21 cellular contexts compared by ENCODE assay signal in genomic region chr5:87048156-87048555, GRCh38.
A peak's percentile ranks its signal among the peaks of the same experiment; 100 is the strongest.
DNase-seq lines count a peak whose midpoint lies in the region; ATAC-seq, FAIRE-seq and TF ChIP-seq lines count a peak whose summit lies in the region.
"Had no signal": no experiment of that assay in that cellular context is flagged by ENCODE, and none has a peak within 500 bp of the region (broad histone marks: within the 10 kb centered on the region; RNA-seq: fewer than 3 reads in every experiment).

No MANE protein-coding gene starts in this region.

- in situ Hi-C loops in HepG2 (cut with HindIII; ENCODE audit: extremely low pct_ligation_motif_present, low pct_unique_long_range_greater_than_20kb) (no loop called here), SK-MEL-5 (cut with HindIII; ENCODE audit: low pct_unique_long_range_greater_than_20kb, low sequenced_read_pairs) (no loop called here)

- H3K79me2 ChIP-seq in HepG2 (ENCODE audit: insufficient read depth, low read length), result no peaks in the 10 kb centered on the region
- H3K79me2 ChIP-seq in Karpas-422 (ENCODE audit: low read length), result no peaks in the 10 kb centered on the region

- no TSS peak for BruUV-seq in HepG2 (replicated peaks; lab: Mats Ljungman, UMichigan)

- POLR2A ChIA-PET in HepG2 (lab: Yijun Ruan, JAX), result no interaction called here

- H3K4me1 ChIP-seq in HepG2 (ENCODE audit: insufficient read depth, low read length) (no peaks in the 10 kb centered on the region), right lobe of liver (no peaks in the 10 kb centered on the region), Karpas-422 (ENCODE audit: low read length) (no peaks in the 10 kb centered on the region)
- H3K4me1 ChIP-seq: tibial artery had no signal

- no peak for TF ChIP-seq RAD21 in HepG2 (CRISPR knock-in tag; IDR thresholded peaks at IDR 0.05)
- TF ChIP-seq RAD21 in Ishikawa (IDR thresholded peaks at IDR 0.05; ENCODE audit: low read depth), result peak; percentile 36

- TF ChIP-seq CTCF in HepG2 (CRISPR knock-in tag; IDR thresholded peaks at IDR 0.05) (no peak), right lobe of liver (IDR thresholded peaks at IDR 0.05) (no peak)

- H3K27me3 ChIP-seq in HepG2 (ENCODE audit: control insufficient read depth in 1 of 2, insufficient read depth in 2 of 2, low read length in 2 of 2) (no peaks in the 10 kb centered on the region), right lobe of liver (no peaks in the 10 kb centered on the region), Karpas-422 (ENCODE audit: low read length) (no peaks in the 10 kb centered on the region)
- H3K27me3 ChIP-seq: tibial artery had no signal

- H3K4me3 ChIP-seq in HepG2 (replicated peaks in 1 of 3; ENCODE audit: insufficient read depth in 1 of 3, low read depth in 2 of 3, low read length in 3 of 3), result no peak overlapping the region
- no peak overlapping the region for H3K4me3 ChIP-seq in right lobe of liver
- H3K4me3 ChIP-seq in Karpas-422 (ENCODE audit: low read length), result no peak overlapping the region
- H3K4me3 ChIP-seq: mucosa of descending colon, PC-9, SK-N-MC, tibial artery had no signal

- WGBS in HepG2 (ENCODE audit: low lambda C conversion rate), result no CpG with 5 or more reads among the region's 1 CpG
- no CpG with 5 or more reads among the region's 1 CpG for WGBS in right lobe of liver (ENCODE audit: insufficient coverage, low coverage, low lambda C conversion rate, missing lambda C conversion rate)

- CTCF ChIA-PET in HepG2 (lab: Yijun Ruan, JAX; ENCODE audit: low intra/inter-chr PET ratio, low total read pairs), result no interaction called here

- H3K9ac ChIP-seq in HepG2 (ENCODE audit: insufficient read depth, low read depth, low read length), result no peak overlapping the region
- H3K9ac ChIP-seq in Karpas-422 (ENCODE audit: low read length), result no peak overlapping the region

- no peaks in the 10 kb centered on the region for H3K36me3 ChIP-seq in HepG2 (replicated peaks in 1 of 2; ENCODE audit: control insufficient read depth in 1 of 2, insufficient read depth in 2 of 2, low read length in 2 of 2)
- no peaks in the 10 kb centered on the region for H3K36me3 ChIP-seq in right lobe of liver
- H3K36me3 ChIP-seq in Karpas-422 (ENCODE audit: insufficient read depth, low read length), result no peaks in the 10 kb centered on the region
- H3K36me3 ChIP-seq: tibial artery had no signal

- ATAC-seq in HepG2 (no peak), right lobe of liver (no peak), GM18511 (IDR thresholded peaks at IDR 0.05; ENCODE audit: unreplicated experiment) (no peak), HG03442 (IDR thresholded peaks at IDR 0.05; ENCODE audit: unreplicated experiment) (no peak)
- ATAC-seq: mucosa of descending colon had no signal

- no peak for FAIRE-seq in HepG2 (lab: Jason Lieb, UNC)
- FAIRE-seq: GM18507 had no signal

- 0 out of 2 replicates have a peak, but pooled peaks cover 4% of the 10 kb centered on the region for H3K9me2 ChIP-seq in Karpas-422 (replicated peaks; ENCODE audit: insufficient read depth, low read length)

- no peak overlapping the region for H2AFZ ChIP-seq in HepG2 (ENCODE audit: low read length)
- H2AFZ ChIP-seq in Karpas-422 (ENCODE audit: low read length), result no peak overlapping the region
- H2AFZ ChIP-seq: PC-9 had no signal

- TF ChIP-seq EP300 in HepG2 (IDR thresholded peaks at IDR 0.05; ENCODE audit: low read depth in 2 of 2, low read length in 2 of 2) (no peak), HepG2 (CRISPR knock-in tag; IDR thresholded peaks at IDR 0.05; ENCODE audit: borderline replicate concordance) (no peak), Ishikawa (IDR thresholded peaks at IDR 0.05; ENCODE audit: borderline replicate concordance) (no peak)

- H3K27ac ChIP-seq in HepG2 (ENCODE audit: extremely low read length, insufficient read depth, low read length) (no peak overlapping the region), right lobe of liver (no peak overlapping the region), Karpas-422 (ENCODE audit: low read length) (no peak overlapping the region)
- H3K27ac ChIP-seq: PC-9, SK-N-MC, tibial artery had no signal

- intact Hi-C loops in HepG2 (cut with micrococcal nuclease; ENCODE audit: unreplicated experiment) (no loop called here), right lobe of liver (cut with DNase I) (no loop called here)

- no peak overlapping the region for H3K4me2 ChIP-seq in HepG2 (ENCODE audit: low read depth, low read length)
- H3K4me2 ChIP-seq in Karpas-422 (ENCODE audit: low read depth, low read length, poor library complexity, severe bottlenecking), result no peak overlapping the region
- H3K4me2 ChIP-seq: PC-9 had no signal

- DNase-seq in HepG2 (ENCODE audit: low spot score) (no peak), right lobe of liver (no peak), SK-MEL-5 (ENCODE audit: low read depth, low spot score) (peak; percentile 8), Karpas-422 (no peak), HPDE6-E6E7 (ENCODE audit: extremely low spot score) (no peak)
- DNase-seq: activated B cell treated with CpG ODN at 0.5 μM for 24 hours; activated CD4-positive, alpha-beta memory T cell treated with anti-CD3 and anti-CD28 coated beads for 36 hours; activated effector memory CD4-positive, alpha-beta T cell treated with anti-CD3 and anti-CD28 coated beads, Interleukin-2, amount 50 U/mL, for 16 hours; CD4-positive, alpha-beta T cell; DMS79 treated with DMSO at 0.1 percent for 48 hours; mucosa of descending colon; NCI-H1417 treated with DMSO at 0.1 percent for 48 hours; NCI-H748 treated with DMSO at 0.1 percent for 48 hours; PC-9; stimulated activated naive CD4-positive, alpha-beta T cell; tibial artery had no signal

- TF ChIP-seq POLR2A in HepG2 (IDR thresholded peaks at IDR 0.05; ENCODE audit: insufficient read depth in 1 of 2, low read depth in 2 of 2, low read length in 2 of 2) (no peak), right lobe of liver (IDR thresholded peaks at IDR 0.05) (no peak)

- H3K9me3 ChIP-seq in HepG2 (ENCODE audit: low read length) (no peaks in the 10 kb centered on the region), right lobe of liver (no peaks in the 10 kb centered on the region), Karpas-422 (ENCODE audit: low read length) (no peaks in the 10 kb centered on the region)

- H4K20me1 ChIP-seq in HepG2 (ENCODE audit: insufficient read depth, low read length) (no peaks in the 10 kb centered on the region), Karpas-422 (ENCODE audit: insufficient read depth, low read depth, low read length) (no peaks in the 10 kb centered on the region)

TF ChIP-seq in HepG2, 621 proteins besides CTCF, POLR2A, EP300 and RAD21 (continues in another document):
- no peak for TF ChIP-seq GMEB2 (CRISPR knock-in tag; IDR thresholded peaks at IDR 0.05; ENCODE audit: low read depth)
- TF ChIP-seq STAG1 (CRISPR knock-in tag; IDR thresholded peaks at IDR 0.05), result 0 out of 2 replicates have a peak, but pooled peaks have one; percentile 13

TF ChIP-seq in Ishikawa, 13 proteins besides CTCF, POLR2A, EP300 and RAD21:
- no peak for TF ChIP-seq TCF12 (IDR thresholded peaks at IDR 0.05; ENCODE audit: low read depth)
- no peak for TF ChIP-seq TEAD4 (IDR thresholded peaks at IDR 0.05)
- TF ChIP-seq, protein P1, sequence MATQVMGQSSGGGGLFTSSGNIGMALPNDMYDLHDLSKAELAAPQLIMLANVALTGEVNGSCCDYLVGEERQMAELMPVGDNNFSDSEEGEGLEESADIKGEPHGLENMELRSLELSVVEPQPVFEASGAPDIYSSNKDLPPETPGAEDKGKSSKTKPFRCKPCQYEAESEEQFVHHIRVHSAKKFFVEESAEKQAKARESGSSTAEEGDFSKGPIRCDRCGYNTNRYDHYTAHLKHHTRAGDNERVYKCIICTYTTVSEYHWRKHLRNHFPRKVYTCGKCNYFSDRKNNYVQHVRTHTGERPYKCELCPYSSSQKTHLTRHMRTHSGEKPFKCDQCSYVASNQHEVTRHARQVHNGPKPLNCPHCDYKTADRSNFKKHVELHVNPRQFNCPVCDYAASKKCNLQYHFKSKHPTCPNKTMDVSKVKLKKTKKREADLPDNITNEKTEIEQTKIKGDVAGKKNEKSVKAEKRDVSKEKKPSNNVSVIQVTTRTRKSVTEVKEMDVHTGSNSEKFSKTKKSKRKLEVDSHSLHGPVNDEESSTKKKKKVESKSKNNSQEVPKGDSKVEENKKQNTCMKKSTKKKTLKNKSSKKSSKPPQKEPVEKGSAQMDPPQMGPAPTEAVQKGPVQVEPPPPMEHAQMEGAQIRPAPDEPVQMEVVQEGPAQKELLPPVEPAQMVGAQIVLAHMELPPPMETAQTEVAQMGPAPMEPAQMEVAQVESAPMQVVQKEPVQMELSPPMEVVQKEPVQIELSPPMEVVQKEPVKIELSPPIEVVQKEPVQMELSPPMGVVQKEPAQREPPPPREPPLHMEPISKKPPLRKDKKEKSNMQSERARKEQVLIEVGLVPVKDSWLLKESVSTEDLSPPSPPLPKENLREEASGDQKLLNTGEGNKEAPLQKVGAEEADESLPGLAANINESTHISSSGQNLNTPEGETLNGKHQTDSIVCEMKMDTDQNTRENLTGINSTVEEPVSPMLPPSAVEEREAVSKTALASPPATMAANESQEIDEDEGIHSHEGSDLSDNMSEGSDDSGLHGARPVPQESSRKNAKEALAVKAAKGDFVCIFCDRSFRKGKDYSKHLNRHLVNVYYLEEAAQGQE (IDR thresholded peaks at IDR 0.05; ENCODE audit: low read depth), result no peak
